Comparison of ENCODE assay signal across 12 cellular contexts in the genomic region with DNA sequence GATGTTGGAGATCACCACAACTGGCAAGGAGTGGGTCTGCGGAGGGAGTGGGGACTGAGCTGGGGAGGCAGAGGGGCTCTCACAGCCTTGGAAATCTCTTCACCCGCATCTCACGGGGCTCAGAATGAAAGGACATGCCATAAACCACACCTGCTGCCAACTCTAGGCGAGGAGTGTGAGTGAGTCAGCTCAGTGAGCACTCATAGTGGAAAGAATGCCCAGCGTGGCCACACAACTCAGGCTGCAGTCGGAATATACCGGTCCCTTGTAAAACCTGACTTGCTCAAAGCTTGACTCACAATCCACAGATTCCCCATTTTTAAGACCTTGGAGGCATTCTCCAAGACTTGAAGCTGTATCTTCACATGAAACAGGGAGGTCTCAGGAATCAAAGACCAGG. TPM values are rescaled to one million over a fixed set of nuclear protein-coding genes. Genes with fewer than 3 reads are reported as not detected.
A peak's percentile ranks its signal among the peaks of the same experiment; 100 is the strongest.
DNase-seq lines count a peak whose midpoint lies in the region; ATAC-seq and TF ChIP-seq lines count a peak whose summit lies in the region.
"Had no signal": no experiment of that assay in that cellular context is flagged by ENCODE, and none has a peak within 500 bp of the region (broad histone marks: within the 10 kb centered on the region; RNA-seq: fewer than 3 reads in every experiment).

No MANE protein-coding gene starts in this region.

- no peaks in the 10 kb centered on the region for H3K27me3 Mint-ChIP-seq in natural killer cell treated with Interleukin-12 subunit alpha and Interleukin-12 subunit beta and Interleukin-15 and Interleukin-18, amount 100 ng/mL, for 72 hours

- peak; percentile 89 for DNase-seq in AG10803 (ENCODE audit: low read depth)
- DNase-seq in NCI-H226: peak; percentile 95
- DNase-seq in coronary artery (ENCODE audit: low spot score): no peak
- peak; percentile 92 for DNase-seq in myocyte (ENCODE audit: low read depth)
- no peak for DNase-seq in stimulated activated naive CD4-positive, alpha-beta T cell treated with Interleukin-2 at 50 U/mL for 16 hours (lab: John Stamatoyannopoulos, UW)
- no peak for DNase-seq in natural killer cell treated with Interleukin-12 subunit alpha and Interleukin-12 subunit beta and Interleukin-15 and Interleukin-18, amount 100 ng/mL, for 72 hours (ENCODE audit: low spot score)
- DNase-seq in activated T-cell treated with anti-CD3 and anti-CD28 coated beads, Interleukin-2, amount 50 U/mL, for 1 hour: no peak
- DNase-seq in NCI-H2029 treated with DMSO at 0.1 percent for 48 hours (lab: John Stamatoyannopoulos, UW): no peak
- DNase-seq: activated CD4-positive, alpha-beta T cell treated with anti-CD3 and anti-CD28 coated beads, Interleukin-2, amount 50 U/mL, for 1 hour; DMS153; effector CD8-positive, alpha-beta T cell; nucleus accumbens had no signal

- no peak overlapping the region for H3K4me3 Mint-ChIP-seq in natural killer cell treated with Interleukin-12 subunit alpha and Interleukin-12 subunit beta and Interleukin-15 and Interleukin-18, amount 100 ng/mL, for 72 hours

- H3K27ac Mint-ChIP-seq in natural killer cell treated with Interleukin-12 subunit alpha and Interleukin-12 subunit beta and Interleukin-15 and Interleukin-18, amount 100 ng/mL, for 72 hours: no peak overlapping the region

- TF ChIP-seq CTCF in AG10803 (conservative IDR thresholded peaks at IDR 0.05; ENCODE audit: low read length) (0 out of 2 replicates have a peak, but pooled peaks have one; percentile 11), coronary artery (IDR thresholded peaks at IDR 0.05) (no peak)

- H3K4me1 Mint-ChIP-seq in natural killer cell treated with Interleukin-12 subunit alpha and Interleukin-12 subunit beta and Interleukin-15 and Interleukin-18, amount 100 ng/mL, for 72 hours (ENCODE audit: low read depth in 2 of 2): peaks cover 10 to 16% of the 10 kb centered on the region in 2 donors

- H3K36me3 Mint-ChIP-seq in natural killer cell treated with Interleukin-12 subunit alpha and Interleukin-12 subunit beta and Interleukin-15 and Interleukin-18, amount 100 ng/mL, for 72 hours: peaks cover 16% of the 10 kb centered on the region

- H3K27ac ChIP-seq in coronary artery: peak overlapping the region; percentile 45 to 66

- no peak overlapping the region for H3K4me3 ChIP-seq in AG10803 (ENCODE audit: low read length)
- no peak overlapping the region for H3K4me3 ChIP-seq in coronary artery

- no peaks in the 10 kb centered on the region for H3K9me3 Mint-ChIP-seq in natural killer cell treated with Interleukin-12 subunit alpha and Interleukin-12 subunit beta and Interleukin-15 and Interleukin-18, amount 100 ng/mL, for 72 hours

- no peak for ATAC-seq in natural killer cell treated with Interleukin-12 subunit alpha and Interleukin-12 subunit beta and Interleukin-15 and Interleukin-18, amount 100 ng/mL, for 72 hours

RNA-seq across cellular contexts. Expression of a gene that starts 36.7 kb away (rescaled TPM):
- total RNA-seq in myocyte: 7.3 and 13.5 TPM in 2 replicates
- polyA plus RNA-seq in myocyte (2012): 4.4 TPM
- 100 to 1,000 TPM; 187 to 392 TPM for total RNA-seq in natural killer cell treated with Interleukin-12 subunit alpha and Interleukin-12 subunit beta and Interleukin-15 and Interleukin-18, amount 100 ng/mL, for 72 hours

RNA-seq across cellular contexts. Expression of a gene that starts 48.8 kb away (rescaled TPM):
- 26.4 and 27.2 TPM in 2 replicates for total RNA-seq in myocyte
- polyA plus RNA-seq in myocyte (2012): 12.6 TPM
- total RNA-seq in natural killer cell treated with Interleukin-12 subunit alpha and Interleukin-12 subunit beta and Interleukin-15 and Interleukin-18, amount 100 ng/mL, for 72 hours: 100 to 1,000 TPM; 131 to 209 TPM

Comparison
In these comparisons a context has a peak if more than half of its experiments do, and no peak if none do; other contexts are left out.
1. DNase-seq: peak in AG10803 (single experiment), NCI-H226 (single experiment) and myocyte (single experiment); none in coronary artery (single experiment), stimulated activated naive CD4-positive, alpha-beta T cell treated with Interleukin-2 at 50 U/mL for 16 hours (single experiment), natural killer cell treated with Interleukin-12 subunit alpha and Interleukin-12 subunit beta and Interleukin-15 and Interleukin-18, amount 100 ng/mL, for 72 hours (single experiment), activated T-cell treated with anti-CD3 and anti-CD28 coated beads, Interleukin-2, amount 50 U/mL, for 1 hour (single experiment) and NCI-H2029 treated with DMSO at 0.1 percent for 48 hours (single experiment).
2. RNA of a gene that starts 36.7 kb away (total RNA-seq): 187 to 392 TPM in natural killer cell treated with Interleukin-12 subunit alpha and Interleukin-12 subunit beta and Interleukin-15 and Interleukin-18, amount 100 ng/mL, for 72 hours; 7.3 to 13.5 TPM in myocyte; every median in the first group is over 10 times any median in the second.